8 cellular contexts compared by ENCODE assay signal in the genomic region with DNA sequence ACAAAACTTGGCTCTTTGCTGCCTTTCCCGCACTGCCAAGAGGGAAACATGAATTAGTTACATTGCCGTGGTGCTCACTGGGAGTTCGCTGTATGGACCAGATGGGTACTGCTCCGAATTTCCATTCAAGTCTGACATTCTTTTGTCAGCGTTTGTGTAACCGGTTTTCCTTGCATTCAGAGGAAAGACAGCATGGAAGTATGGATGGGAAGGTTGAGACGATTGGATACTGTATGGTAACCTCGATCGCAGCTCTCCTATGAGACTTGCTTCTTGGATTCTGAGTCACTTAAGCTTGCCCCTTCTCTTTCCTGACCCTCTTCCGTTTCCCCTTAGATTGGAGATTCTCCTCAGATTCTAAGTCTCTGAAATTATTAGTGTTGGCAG. TPM values are rescaled to one million over a fixed set of nuclear protein-coding genes. Genes with fewer than 3 reads are reported as not detected.
DNase-seq lines count a peak whose midpoint lies in the region; ATAC-seq and TF ChIP-seq lines count a peak whose summit lies in the region.

No MANE protein-coding gene starts in this region.

- peaks cover 15% of the 10 kb centered on the region for H3K9me3 Mint-ChIP-seq in WTC11
- peaks cover 2% of the 10 kb centered on the region for H3K9me3 Mint-ChIP-seq in progenitor cell of endocrine pancreas (ENCODE audit: low read depth)

- H3K4me1 Mint-ChIP-seq in WTC11: peaks cover 10% of the 10 kb centered on the region
- peaks cover 9% of the 10 kb centered on the region for H3K4me1 Mint-ChIP-seq in progenitor cell of endocrine pancreas (ENCODE audit: low read depth)

- no peak for TF ChIP-seq POLR2A in gastroesophageal sphincter (IDR thresholded peaks at IDR 0.05)

- POLR2A ChIA-PET in WTC11 (lab: Charles Lee): no interaction called here

- peaks cover 0 to 6% of the 10 kb centered on the region in 2 donors for H3K36me3 ChIP-seq in gastroesophageal sphincter

- H3K4me3 Mint-ChIP-seq in WTC11 (peak overlapping the region; percentile 91), progenitor cell of endocrine pancreas (ENCODE audit: low read depth) (peak overlapping the region; percentile 85)

- H3K4me1 ChIP-seq in gastroesophageal sphincter: peaks cover 0 to 24% (median 0%) of the 10 kb centered on the region in 3 donors

- H3K4me3 ChIP-seq in AG09309 (ENCODE audit: control insufficient read depth, low read depth, low read length) (peak overlapping the region; percentile 94), gastroesophageal sphincter (peak overlapping the region; percentile 72 to 96)

- peak; percentile 9 for ATAC-seq in GM18873 (IDR thresholded peaks at IDR 0.05; ENCODE audit: low FRiP score, unreplicated experiment)
- ATAC-seq in HG03378 (IDR thresholded peaks at IDR 0.05; ENCODE audit: unreplicated experiment): peak; percentile 23
- peak; percentile 35 for ATAC-seq in WTC11
- ATAC-seq in gastroesophageal sphincter: peak; percentile 10
- no peak for ATAC-seq in GM18858 (IDR thresholded peaks at IDR 0.05; ENCODE audit: unreplicated experiment)

- WGBS in gastroesophageal sphincter (ENCODE audit: low coverage in 1 of 2), 2 donors: 33 to 39% methylated on average over 7 to 10 of the region's 10 CpGs

- H3K36me3 Mint-ChIP-seq in WTC11 (peaks cover 18% of the 10 kb centered on the region), progenitor cell of endocrine pancreas (ENCODE audit: insufficient read depth) (peaks cover 12% of the 10 kb centered on the region)

- TF ChIP-seq EP300 in gastroesophageal sphincter (IDR thresholded peaks at IDR 0.05): no peak

- CTCF ChIA-PET in WTC11 (lab: Charles Lee): interaction anchor here (1.1 kb wide), 1 partner anchor 48 kb away, joined by 3 read pairs; no protein-coding TSS in a partner anchor

- no peaks in the 10 kb centered on the region for H3K27me3 ChIP-seq in gastroesophageal sphincter

- TF ChIP-seq CTCF in AG09309 (IDR thresholded peaks at IDR 0.05; ENCODE audit: control insufficient read depth, insufficient read depth, low read depth, low read length, missing control alignments) (no peak), WTC11 (IDR thresholded peaks at IDR 0.05) (no peak), gastroesophageal sphincter (IDR thresholded peaks at IDR 0.05) (no peak), progenitor cell of endocrine pancreas (IDR thresholded peaks at IDR 0.05; ENCODE audit: unreplicated experiment) (no peak)

- H3K9me3 ChIP-seq in gastroesophageal sphincter: no peaks in the 10 kb centered on the region

- no peak for DNase-seq in AG09309 (ENCODE audit: low read depth)
- DNase-seq in WTC11 (ENCODE audit: low spot score): no peak
- no peak for DNase-seq in progenitor cell of endocrine pancreas (ENCODE audit: low spot score, unreplicated experiment)
- no peak for DNase-seq in OCI-M2 (lab: John Stamatoyannopoulos, UW; ENCODE audit: unreplicated experiment)

- H3K27me3 Mint-ChIP-seq in WTC11 (ENCODE audit: low read depth) (peaks cover 46% of the 10 kb centered on the region), progenitor cell of endocrine pancreas (peaks cover 31% of the 10 kb centered on the region)

- H3K27ac ChIP-seq in gastroesophageal sphincter: peak overlapping the region; percentile 82 to 94 (median 88)

- H3K27ac Mint-ChIP-seq in WTC11: peak overlapping the region; percentile 98
- peak overlapping the region; percentile 96 for H3K27ac Mint-ChIP-seq in progenitor cell of endocrine pancreas

TF ChIP-seq in WTC11, 78 proteins besides CTCF, POLR2A, EP300 and RAD21 (continues in another document):
- TF ChIP-seq, protein P1, sequence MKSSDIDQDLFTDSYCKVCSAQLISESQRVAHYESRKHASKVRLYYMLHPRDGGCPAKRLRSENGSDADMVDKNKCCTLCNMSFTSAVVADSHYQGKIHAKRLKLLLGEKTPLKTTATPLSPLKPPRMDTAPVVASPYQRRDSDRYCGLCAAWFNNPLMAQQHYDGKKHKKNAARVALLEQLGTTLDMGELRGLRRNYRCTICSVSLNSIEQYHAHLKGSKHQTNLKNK (CRISPR knock-in tag; IDR thresholded peaks at IDR 0.05): no peak
- TF ChIP-seq ELF4 (CRISPR knock-in tag; IDR thresholded peaks at IDR 0.05; ENCODE audit: low read depth): no peak
- TF ChIP-seq, protein P2, sequence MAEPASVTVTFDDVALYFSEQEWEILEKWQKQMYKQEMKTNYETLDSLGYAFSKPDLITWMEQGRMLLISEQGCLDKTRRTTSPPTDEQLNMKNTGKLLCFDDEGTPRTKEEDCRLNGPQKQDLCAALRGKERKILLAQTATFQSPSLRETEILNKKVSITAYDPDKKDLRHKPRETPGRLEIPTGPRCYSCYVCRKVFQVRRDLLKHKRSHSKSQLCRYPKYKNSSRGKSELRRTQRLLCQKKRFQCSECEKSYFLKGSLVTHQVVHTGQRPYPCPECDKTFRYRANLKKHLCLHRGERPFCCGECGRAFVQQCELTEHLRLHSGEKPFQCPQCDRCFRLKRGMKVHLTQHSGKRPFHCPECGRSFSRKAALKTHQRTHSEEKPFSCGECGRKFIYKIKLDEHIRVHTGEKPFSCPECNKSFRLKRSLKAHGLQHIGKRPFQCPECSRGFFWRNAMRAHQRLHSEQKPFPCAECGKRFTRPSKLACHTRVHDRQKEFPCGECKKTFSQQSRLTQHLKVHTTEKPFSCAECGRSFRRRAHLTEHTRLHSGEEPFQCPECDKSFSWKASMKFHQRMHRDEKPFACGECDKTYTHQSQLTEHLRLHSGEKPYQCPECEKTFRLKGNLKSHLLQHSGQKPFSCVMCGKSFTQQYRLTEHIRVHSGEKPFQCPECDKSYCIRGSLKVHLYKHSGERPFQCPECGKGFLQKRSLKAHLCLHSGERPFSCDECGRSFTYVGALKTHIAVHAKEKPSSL (CRISPR knock-in tag; conservative IDR thresholded peaks at IDR 0.05): no peak
- no peak for TF ChIP-seq ESRRA (CRISPR knock-in tag; IDR thresholded peaks at IDR 0.05; ENCODE audit: borderline replicate concordance)
- no peak for TF ChIP-seq NR1H2 (CRISPR knock-in tag; IDR thresholded peaks at IDR 0.05)
- no peak for TF ChIP-seq ZNF281 (CRISPR knock-in tag; IDR thresholded peaks at IDR 0.05)
- TF ChIP-seq HMGXB4 (CRISPR knock-in tag; IDR thresholded peaks at IDR 0.05): no peak
- TF ChIP-seq, protein P3, sequence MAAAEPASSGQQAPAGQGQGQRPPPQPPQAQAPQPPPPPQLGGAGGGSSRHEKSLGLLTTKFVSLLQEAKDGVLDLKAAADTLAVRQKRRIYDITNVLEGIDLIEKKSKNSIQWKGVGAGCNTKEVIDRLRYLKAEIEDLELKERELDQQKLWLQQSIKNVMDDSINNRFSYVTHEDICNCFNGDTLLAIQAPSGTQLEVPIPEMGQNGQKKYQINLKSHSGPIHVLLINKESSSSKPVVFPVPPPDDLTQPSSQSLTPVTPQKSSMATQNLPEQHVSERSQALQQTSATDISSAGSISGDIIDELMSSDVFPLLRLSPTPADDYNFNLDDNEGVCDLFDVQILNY (CRISPR knock-in tag; IDR thresholded peaks at IDR 0.05): no peak
- TF ChIP-seq SMAD4 (CRISPR knock-in tag; IDR thresholded peaks at IDR 0.05): no peak

RNA-seq across cellular contexts. Expression of gene UBLCP1, which starts 0.6 kb away (rescaled TPM):
- 31.0 to 32.2 TPM (median 31.0 TPM) in 3 replicates for total RNA-seq in WTC11 (2021)
- total RNA-seq in gastroesophageal sphincter: 10 to 100 TPM; 24.1 to 29.3 (median 26.0) TPM
- total RNA-seq in progenitor cell of endocrine pancreas: 29.5 and 29.7 TPM in 2 replicates

RNA-seq across cellular contexts. Expression of gene RNF145, which starts 53.1 kb away (rescaled TPM):
- total RNA-seq in WTC11 (2021) (74.9 to 76.8 TPM (median 75.7 TPM) in 3 replicates), gastroesophageal sphincter (10 to 100 TPM; 39.3 to 89.4 (median 68.7) TPM), progenitor cell of endocrine pancreas (56.6 and 62.7 TPM in 2 replicates)
